ENCODE assay signal across 1 cellular context in genomic region chr11:73376168-73376802, GRCh38.
A peak's percentile ranks its signal among the peaks of the same experiment; 100 is the strongest.
TF ChIP-seq lines count a peak whose summit lies in the region.

RELT (plus strand) TSS chr11:73376399; CDS start chr11:73389137, 12,738 bp downstream.

TF ChIP-seq in HepG2, 621 proteins besides CTCF, POLR2A, EP300 and RAD21 (continued from another document and continues in another):
- TF ChIP-seq ZNF18 (CRISPR knock-in tag; IDR thresholded peaks at IDR 0.05; ENCODE audit: insufficient replicate concordance) (no peak), DR1 (CRISPR knock-in tag; IDR thresholded peaks at IDR 0.05) (peak; percentile 53; the same call in 1 of the 2 replicates), ZNF180 (CRISPR knock-in tag; IDR thresholded peaks at IDR 0.05; ENCODE audit: borderline replicate concordance, low read depth) (no peak), ZHX2 (IDR thresholded peaks at IDR 0.05; ENCODE audit: low read depth) (no peak), ZHX2 (CRISPR knock-in tag; IDR thresholded peaks at IDR 0.05; ENCODE audit: borderline replicate concordance) (0 out of 2 replicates have a peak, but pooled peaks have one; percentile 23), NFE2L1 (CRISPR knock-in tag; IDR thresholded peaks at IDR 0.05; ENCODE audit: borderline replicate concordance) (no peak), TSC22D2 (CRISPR knock-in tag; IDR thresholded peaks at IDR 0.05; ENCODE audit: borderline replicate concordance) (no peak), ARID2 (CRISPR knock-in tag; IDR thresholded peaks at IDR 0.05; ENCODE audit: borderline replicate concordance) (no peak), REL (CRISPR knock-in tag; conservative IDR thresholded peaks at IDR 0.05) (no peak), ZNF788 (CRISPR knock-in tag; IDR thresholded peaks at IDR 0.05; ENCODE audit: borderline replicate concordance) (no peak), ZNF816 (CRISPR knock-in tag; IDR thresholded peaks at IDR 0.05; ENCODE audit: borderline replicate concordance) (no peak), JUN (CRISPR knock-in tag; IDR thresholded peaks at IDR 0.05) (no peak), JUNB (CRISPR knock-in tag; IDR thresholded peaks at IDR 0.05; ENCODE audit: borderline replicate concordance) (no peak), RBM39 (IDR thresholded peaks at IDR 0.05; ENCODE audit: low read depth, low read length, poor library complexity, severe bottlenecking) (peak; percentile 63), DMTF1 (CRISPR knock-in tag; IDR thresholded peaks at IDR 0.05) (no peak), TFE3 (CRISPR knock-in tag; IDR thresholded peaks at IDR 0.05) (no peak), CCDC6 (CRISPR knock-in tag; IDR thresholded peaks at IDR 0.05) (0 out of 2 replicates have a peak, but pooled peaks have one; percentile 53), RBM22 (optimal IDR thresholded peaks at IDR 0.05; ENCODE audit: low read length) (no peak), DMAP1 (CRISPR knock-in tag; IDR thresholded peaks at IDR 0.05) (peak; percentile 27; the same call in 1 of the 2 replicates), ZSCAN5A (CRISPR knock-in tag; IDR thresholded peaks at IDR 0.05; ENCODE audit: borderline replicate concordance) (no peak), USF2 (IDR thresholded peaks at IDR 0.05; ENCODE audit: low read depth, low read length) (no peak), USF2 (CRISPR knock-in tag; IDR thresholded peaks at IDR 0.05; ENCODE audit: borderline replicate concordance) (no peak), FIP1L1 (IDR thresholded peaks at IDR 0.05; ENCODE audit: borderline replicate concordance, insufficient read depth, low read depth, low read length) (no peak), GTF2F1 (IDR thresholded peaks at IDR 0.05; ENCODE audit: low read length) (no peak), RBFOX2 (IDR thresholded peaks at IDR 0.05; ENCODE audit: low read depth, low read length) (peak; percentile 77), REST (IDR thresholded peaks at IDR 0.05; ENCODE audit: borderline replicate concordance in 1 of 2, low read depth in 1 of 2, low read length in 2 of 2) (no peak; a peak in 1 of 4 replicates), BCL3 (CRISPR knock-in tag; IDR thresholded peaks at IDR 0.05) (no peak; the same call in 1 of the 2 replicates), MXI1 (IDR thresholded peaks at IDR 0.05; ENCODE audit: borderline replicate concordance, low read depth, low read length) (peak; percentile 78; the same call in 2 of the 3 replicates), NFIC (IDR thresholded peaks at IDR 0.05; ENCODE audit: low read length) (no peak), TEAD3 (CRISPR knock-in tag; optimal IDR thresholded peaks at IDR 0.05; ENCODE audit: borderline replicate concordance) (no peak)
